17 cellular contexts compared by ENCODE assay signal in genomic region chr9:2645569-2645968, GRCh38. TPM values are rescaled to one million over a fixed set of nuclear protein-coding genes. Genes with fewer than 3 reads are reported as not detected.
DNase-seq lines count a peak whose midpoint lies in the region; ATAC-seq and TF ChIP-seq lines count a peak whose summit lies in the region.
"Had no signal": no experiment of that assay in that cellular context is flagged by ENCODE, and none has a peak within 500 bp of the region (broad histone marks: within the 10 kb centered on the region; RNA-seq: fewer than 3 reads in every experiment).

No MANE protein-coding gene starts in this region.

- H3K9me3 Mint-ChIP-seq in natural killer cell: no peaks in the 10 kb centered on the region

- no peak for TF ChIP-seq CTCF in GM13976 (IDR thresholded peaks at IDR 0.05; ENCODE audit: borderline replicate concordance, control extremely low read depth, extremely low read depth, insufficient read depth, missing control alignments)
- no peak for TF ChIP-seq CTCF in natural killer cell (IDR thresholded peaks at IDR 0.05)

- intact Hi-C loops in natural killer cell (cut with micrococcal nuclease): no loop called here

- DNase-seq in GM13976 (ENCODE audit: low spot score) (peak; percentile 43), natural killer cell (no peak), superior temporal gyrus (ENCODE audit: extremely low spot score) (no peak)
- DNase-seq in stimulated activated CD4-positive, alpha-beta T cell treated with anti-CD3 and anti-CD28 coated beads, Interleukin-12 subunit alpha, Interleukin-12 subunit beta, amount 100 ng/mL, for 4 hours: no peak
- DNase-seq: activated CD4-positive, alpha-beta T cell treated with anti-CD3 and anti-CD28 coated beads for 36 hours; aorta; dermis blood vessel endothelial cell; naive thymus-derived CD4-positive, alpha-beta T cell; NCI-H1436 treated with DMSO at 0.1 percent for 48 hours; NCI-H524 treated with DMSO at 0.1 percent for 48 hours; retina; stimulated activated CD4-positive, alpha-beta T cell treated with anti-CD3 and anti-CD28 coated beads, Interleukin-2, amount 100 ng/mL, for 24 hours; T-helper 2 cell had no signal

- H3K27me3 Mint-ChIP-seq in natural killer cell (ENCODE audit: low read depth in 2 of 2): no peaks in the 10 kb centered on the region
- H3K27me3 Mint-ChIP-seq: activated CD4-positive, alpha-beta T cell treated with anti-CD3 and anti-CD28 coated beads for 36 hours had no signal

- no peak overlapping the region for H3K4me3 Mint-ChIP-seq in natural killer cell
- H3K4me3 Mint-ChIP-seq: activated CD4-positive, alpha-beta T cell treated with anti-CD3 and anti-CD28 coated beads for 36 hours; naive thymus-derived CD4-positive, alpha-beta T cell had no signal

- H3K4me1 Mint-ChIP-seq in natural killer cell: peaks cover 0 to 1% of the 10 kb centered on the region in 2 donors
- H3K4me1 Mint-ChIP-seq: activated CD4-positive, alpha-beta T cell treated with anti-CD3 and anti-CD28 coated beads for 36 hours; naive thymus-derived CD4-positive, alpha-beta T cell had no signal

- in situ Hi-C loops in GM13976 (cut with MboI; ENCODE audit: low sequenced_read_pairs, unreplicated experiment): loop anchor here (25.0 kb wide), 1 partner anchor 508 kb away; no protein-coding TSS in a partner anchor

- no peak overlapping the region for H3K27ac Mint-ChIP-seq in natural killer cell
- H3K27ac Mint-ChIP-seq: activated CD4-positive, alpha-beta T cell treated with anti-CD3 and anti-CD28 coated beads for 36 hours; naive thymus-derived CD4-positive, alpha-beta T cell had no signal

- H3K36me3 Mint-ChIP-seq in natural killer cell: no peaks in the 10 kb centered on the region

- ATAC-seq in GM19351 (IDR thresholded peaks at IDR 0.05; ENCODE audit: unreplicated experiment) (peak; percentile 87), HG02571 (IDR thresholded peaks at IDR 0.05; ENCODE audit: unreplicated experiment) (peak; percentile 64), HG03342 (IDR thresholded peaks at IDR 0.05; ENCODE audit: unreplicated experiment) (peak; percentile 83), natural killer cell (no peak), esophagus mucosa (no peak)
- ATAC-seq: activated CD4-positive, alpha-beta T cell treated with anti-CD3 and anti-CD28 coated beads for 36 hours; naive thymus-derived CD4-positive, alpha-beta T cell had no signal

RNA-seq across cellular contexts. Expression of gene VLDLR, which starts 24.0 kb away (rescaled TPM):
- total RNA-seq in natural killer cell (1 to 10 TPM; 1.4 to 2.6 (median 2.4) TPM), esophagus mucosa (26.6 TPM)

Comparison
In these comparisons a context has a peak if more than half of its experiments do, and no peak if none do; other contexts are left out.
1. ATAC-seq: peak in GM19351 (single experiment), HG02571 (single experiment) and HG03342 (single experiment); none in natural killer cell (0 of 3) and esophagus mucosa (single experiment).